25 cellular contexts compared by ENCODE assay signal in the genomic region with DNA sequence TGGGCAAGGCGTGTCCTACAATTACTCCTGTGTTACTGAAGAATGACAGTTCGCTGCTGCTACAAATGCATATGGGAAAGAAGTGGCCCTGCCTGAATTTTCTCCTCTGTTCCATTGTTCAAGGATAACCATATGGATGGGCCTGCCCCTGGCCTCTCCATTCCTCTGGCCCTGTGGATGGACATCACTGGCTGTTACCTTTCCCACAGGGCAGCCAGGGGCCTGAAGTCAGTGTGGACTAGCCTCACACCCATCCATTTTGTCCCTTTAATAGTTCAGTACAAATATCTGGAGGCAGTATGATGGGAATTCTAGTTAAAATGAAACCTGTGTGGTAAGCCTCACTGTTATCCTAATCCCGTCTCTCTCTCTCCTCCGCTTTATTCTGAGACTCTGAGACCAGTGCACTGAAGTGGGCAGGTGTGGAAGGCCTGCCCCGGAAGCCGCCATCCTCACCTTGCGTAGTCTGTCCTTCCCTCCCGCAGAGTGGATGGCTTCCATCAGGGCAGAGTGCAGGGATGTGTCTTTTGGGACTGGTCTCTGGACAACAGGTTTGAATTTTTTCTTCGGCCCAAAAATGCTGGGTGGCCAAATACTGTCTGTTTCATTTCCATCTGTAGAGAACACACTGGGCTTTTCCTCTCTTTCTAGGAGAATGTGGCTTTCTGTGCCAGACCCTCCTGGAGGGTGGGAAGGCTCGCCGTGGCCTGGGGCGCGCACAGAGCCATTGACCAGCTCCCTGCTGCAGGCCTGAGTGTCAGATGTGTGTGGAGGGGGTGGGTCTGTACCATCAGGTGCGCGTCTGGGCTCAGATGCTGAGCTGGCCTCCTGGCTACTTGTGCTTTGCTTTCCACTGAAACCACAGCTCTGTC.
DNase-seq lines count a peak whose midpoint lies in the region; ATAC-seq, FAIRE-seq and TF ChIP-seq lines count a peak whose summit lies in the region.
"Had no signal": no experiment of that assay in that cellular context is flagged by ENCODE, and none has a peak within 500 bp of the region (broad histone marks: within the 10 kb centered on the region; RNA-seq: fewer than 3 reads in every experiment).

No MANE protein-coding gene starts in this region.

- H4K12ac ChIP-seq in trophoblast cell (ENCODE audit: low read depth, low read length), result no peak overlapping the region

- no peak for FAIRE-seq in astrocyte (lab: Jason Lieb, UNC)

- no peaks in the 10 kb centered on the region for H3K79me1 ChIP-seq in trophoblast cell (ENCODE audit: low read length)

- H3K4me2 ChIP-seq in astrocyte (ENCODE audit: low read length) (no peak overlapping the region), trophoblast cell (ENCODE audit: low read length) (no peak overlapping the region)
- H3K4me2 ChIP-seq: BLaER1 had no signal

- no peak for ATAC-seq in GM18867 (IDR thresholded peaks at IDR 0.05; ENCODE audit: unreplicated experiment)

- TF ChIP-seq CTCF in astrocyte (IDR thresholded peaks at IDR 0.05; ENCODE audit: insufficient read depth, low read depth, low read length) (no peak), spleen (IDR thresholded peaks at IDR 0.05 in 8 of 11, conservative IDR thresholded peaks at IDR 0.05 in 3 of 11) (no peak)

- no peak overlapping the region for H3K14ac ChIP-seq in trophoblast cell (ENCODE audit: low read length)

- DNase-seq in activated CD8-positive, alpha-beta memory T cell treated with anti-CD3 and anti-CD28 coated beads for 24 hours, result peak; percentile 32
- DNase-seq in activated CD8-positive, alpha-beta memory T cell treated with anti-CD3 and anti-CD28 coated beads, Interleukin-2, amount 50 U/mL, for 4 hours, result no peak
- DNase-seq in astrocyte (ENCODE audit: low read depth) (peak; percentile 60), islet precursor cell (peak; percentile 26), trophoblast cell (no peak), NCI-H1105 (lab: John Stamatoyannopoulos, UW) (no peak), spleen (no peak)
- DNase-seq: ACHN; CD4-positive, alpha-beta T cell; COR-L47; DMS 273 treated with DMSO at 0.1 percent for 48 hours; DMS79 treated with DMSO at 0.1 percent for 48 hours; GM23248; HCEC 1CT; Karpas-422; MV-4-11; NCI-H1694; NCI-H2081; NCI-H2171 treated with DMSO at 0.1 percent for 48 hours; NCI-H524 treated with DMSO at 0.1 percent for 48 hours; NCI-H82; Peyer's patch had no signal

- intact Hi-C loops in spleen (cut with DNase I; ENCODE audit: low total_unique reads), result no loop called here

- no peak overlapping the region for H3K27ac ChIP-seq in astrocyte (ENCODE audit: low read depth, low read length)
- H3K27ac ChIP-seq in trophoblast cell (ENCODE audit: low read depth, low read length), result no peak overlapping the region
- no peak overlapping the region for H3K27ac ChIP-seq in spleen
- H3K27ac ChIP-seq: 22Rv1, BLaER1, GM23248, Peyer's patch had no signal

- H3K9me3 ChIP-seq in astrocyte (ENCODE audit: insufficient read depth, low read depth, low read length) (no peaks in the 10 kb centered on the region), trophoblast cell (ENCODE audit: insufficient read depth, low read depth, low read length) (peaks cover 2% of the 10 kb centered on the region), spleen (no peaks in the 10 kb centered on the region)
- H3K9me3 ChIP-seq: BLaER1, Peyer's patch had no signal

- H2AK5ac ChIP-seq in trophoblast cell (ENCODE audit: low read length), result no peak overlapping the region

- no peak overlapping the region for H4K91ac ChIP-seq in trophoblast cell (ENCODE audit: low read depth, low read length)

- no peak overlapping the region for H2BK5ac ChIP-seq in trophoblast cell (ENCODE audit: low read depth, low read length, poor library complexity)

- TF ChIP-seq POLR2A in spleen (IDR thresholded peaks at IDR 0.05), result no peak

- H4K20me1 ChIP-seq in astrocyte (ENCODE audit: insufficient read depth, low read length), result no peaks in the 10 kb centered on the region
- H4K20me1 ChIP-seq: BLaER1 had no signal

- H3K4me1 ChIP-seq in astrocyte (ENCODE audit: insufficient read depth, low read length), result peaks cover 27% of the 10 kb centered on the region
- H3K4me1 ChIP-seq in trophoblast cell (ENCODE audit: control insufficient read depth in 1 of 2, insufficient read depth in 2 of 2, low read length in 2 of 2), result peaks cover 0 to 4% of the 10 kb centered on the region in 2 experiments
- H3K4me1 ChIP-seq in spleen, result no peaks in the 10 kb centered on the region
- H3K4me1 ChIP-seq: BLaER1, Peyer's patch had no signal

- H3K4ac ChIP-seq in trophoblast cell (ENCODE audit: low read depth, low read length), result no peak overlapping the region

- H3K23ac ChIP-seq in trophoblast cell (ENCODE audit: low read length), result no peak overlapping the region

- H3K36me3 ChIP-seq in astrocyte (ENCODE audit: insufficient read depth, low read length), result no peaks in the 10 kb centered on the region
- peaks cover 0 to 8% of the 10 kb centered on the region in 2 experiments for H3K36me3 ChIP-seq in trophoblast cell (ENCODE audit: control insufficient read depth in 1 of 2, insufficient read depth in 2 of 2, low read length in 2 of 2)
- H3K36me3 ChIP-seq in spleen, result no peaks in the 10 kb centered on the region
- H3K36me3 ChIP-seq: BLaER1 had no signal

- H3K4me3 ChIP-seq in astrocyte (ENCODE audit: insufficient read depth, low read depth, low read length), result no peak overlapping the region
- H3K4me3 ChIP-seq in trophoblast cell (ENCODE audit: low read depth, low read length), result peak overlapping the region; percentile 10
- H3K4me3 ChIP-seq in spleen, result no peak overlapping the region
- H3K4me3 ChIP-seq: BLaER1, GM23248, Peyer's patch had no signal

- H2BK120ac ChIP-seq in trophoblast cell (ENCODE audit: insufficient read depth, low read length, poor library complexity), result no peak overlapping the region

- no peak overlapping the region for H2AFZ ChIP-seq in astrocyte (ENCODE audit: low read depth, low read length)
- H2AFZ ChIP-seq in trophoblast cell (ENCODE audit: insufficient read depth, low read length, poor library complexity), result no peak overlapping the region
- H2AFZ ChIP-seq: GM23248 had no signal

- no peaks in the 10 kb centered on the region for H3K27me3 ChIP-seq in astrocyte (ENCODE audit: insufficient read depth, low read length)
- no peaks in the 10 kb centered on the region for H3K27me3 ChIP-seq in trophoblast cell (ENCODE audit: insufficient read depth, low read length)
- no peaks in the 10 kb centered on the region for H3K27me3 ChIP-seq in spleen (replicated peaks in 1 of 7)
- H3K27me3 ChIP-seq: BLaER1, Peyer's patch had no signal

- H4K8ac ChIP-seq in trophoblast cell (ENCODE audit: low read depth, low read length), result no peak overlapping the region

- no peaks in the 10 kb centered on the region for H3K79me2 ChIP-seq in astrocyte (ENCODE audit: insufficient read depth, low read length)
- H3K79me2 ChIP-seq in trophoblast cell (ENCODE audit: control insufficient read depth, insufficient read depth, low read length, poor library complexity), result no peaks in the 10 kb centered on the region

- no peak overlapping the region for H3K4me3 Mint-ChIP-seq in astrocyte (ENCODE audit: unreplicated experiment)
- H3K4me3 Mint-ChIP-seq: CD4-positive, alpha-beta T cell had no signal

- no peaks in the 10 kb centered on the region for H3K36me3 Mint-ChIP-seq in astrocyte (ENCODE audit: low read depth, unreplicated experiment)

- H3K4me1 Mint-ChIP-seq in astrocyte (ENCODE audit: low read depth, unreplicated experiment), result peaks cover 21% of the 10 kb centered on the region

- no peak overlapping the region for H2BK12ac ChIP-seq in trophoblast cell (ENCODE audit: low read length)

- H3K27ac Mint-ChIP-seq in astrocyte (ENCODE audit: unreplicated experiment), result no peak overlapping the region
- H3K27ac Mint-ChIP-seq: CD4-positive, alpha-beta T cell had no signal

- H3K27me3 Mint-ChIP-seq in astrocyte (ENCODE audit: low read depth, unreplicated experiment), result no peaks in the 10 kb centered on the region
- H3K27me3 Mint-ChIP-seq: CD4-positive, alpha-beta T cell had no signal

- no CpG with 5 or more reads among the region's 15 CpGs for WGBS in trophoblast cell (ENCODE audit: extremely low coverage, insufficient coverage, insufficient read length)
- 94 to 97% (median 95%) methylated on average over 11 to 15 of the region's 15 CpGs for WGBS in spleen, 5 donors

- no peak overlapping the region for H3K18ac ChIP-seq in trophoblast cell (ENCODE audit: low read length)

- H3K9me3 Mint-ChIP-seq in astrocyte (ENCODE audit: unreplicated experiment), result no peaks in the 10 kb centered on the region
- H3K9me3 Mint-ChIP-seq: CD4-positive, alpha-beta T cell had no signal

- H3K9ac ChIP-seq in astrocyte (ENCODE audit: low read length), result no peak overlapping the region
- H3K9ac ChIP-seq in trophoblast cell (ENCODE audit: low read length), result no peak overlapping the region
- H3K9ac ChIP-seq: BLaER1, GM23248 had no signal

Comparison
In these comparisons a context has a peak if more than half of its experiments do, and no peak if none do; other contexts are left out.
1. DNase-seq: peak in activated CD8-positive, alpha-beta memory T cell treated with anti-CD3 and anti-CD28 coated beads for 24 hours (single experiment), astrocyte (single experiment) and islet precursor cell (single experiment); none in activated CD8-positive, alpha-beta memory T cell treated with anti-CD3 and anti-CD28 coated beads, Interleukin-2, amount 50 U/mL, for 4 hours (single experiment), trophoblast cell (0 of 2), NCI-H1105 (single experiment) and spleen (single experiment).